In the genomic region with DNA sequence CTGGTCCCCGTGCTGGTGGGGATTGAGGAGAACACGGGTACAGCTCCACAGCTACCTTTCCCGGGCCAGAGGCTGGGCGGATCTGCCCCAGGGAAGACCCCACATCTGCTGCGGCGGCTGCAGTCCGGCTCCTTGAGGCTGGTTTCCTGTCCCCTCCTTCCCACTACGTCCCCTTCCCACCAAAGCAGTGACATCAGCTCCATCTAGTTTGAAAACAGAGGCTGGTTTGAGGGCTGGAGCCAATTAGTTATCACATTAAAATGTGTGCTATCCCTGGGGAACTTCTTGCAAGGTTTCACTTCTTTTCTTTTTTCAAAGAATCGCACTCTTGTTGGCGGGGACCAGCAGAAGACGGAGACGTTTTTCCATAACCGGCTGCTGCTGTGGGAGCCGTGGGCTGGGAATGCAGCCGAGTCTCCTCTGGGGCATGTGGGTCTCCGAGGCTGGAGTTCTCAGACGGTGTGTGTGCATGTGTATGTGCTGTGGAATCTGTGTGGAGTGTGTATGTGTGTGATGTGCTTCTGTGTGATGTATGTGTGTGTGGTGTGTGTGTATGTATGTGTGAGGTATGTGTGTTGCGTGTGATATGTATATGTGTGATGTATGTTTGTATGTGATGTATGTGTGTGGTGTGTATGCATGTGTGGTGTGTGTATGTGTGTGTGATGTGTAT, we compare ENCODE assay signal across 18 cellular contexts. TPM values are rescaled to one million over a fixed set of nuclear protein-coding genes. Genes with fewer than 3 reads are reported as not detected.
DNase-seq lines count a peak whose midpoint lies in the region; ATAC-seq, FAIRE-seq and TF ChIP-seq lines count a peak whose summit lies in the region.
"Had no signal": no experiment of that assay in that cellular context is flagged by ENCODE, and none has a peak within 500 bp of the region (broad histone marks: within the 10 kb centered on the region; RNA-seq: fewer than 3 reads in every experiment).

No MANE protein-coding gene starts in this region.

- peak overlapping the region; percentile 53; the same call in 1 of the 2 replicates for H2BK12ac ChIP-seq in H1 (ENCODE audit: low read depth, low read length)

- no peak overlapping the region for H3K9ac ChIP-seq in H1 (replicated peaks in 1 of 4; ENCODE audit: extremely low read depth in 1 of 4, low read depth in 3 of 4, low read length in 3 of 4)
- H3K9ac ChIP-seq in smooth muscle cell (ENCODE audit: low read depth), result peak overlapping the region; percentile 75

- no peak overlapping the region for H2BK5ac ChIP-seq in H1 (ENCODE audit: low read depth, low read length)

- H3K4me1 ChIP-seq in H1 (replicated peaks in 1 of 4; ENCODE audit: control insufficient read depth in 3 of 4, insufficient read depth in 4 of 4, low read length in 3 of 4) (peaks cover 0 to 3% (median 1%) of the 10 kb centered on the region in 4 experiments; a peak in 4 of 7 replicates), smooth muscle cell (ENCODE audit: low read depth) (no peaks in the 10 kb centered on the region)
- H3K4me1 ChIP-seq: pancreas had no signal

- no peak for TF ChIP-seq RAD21 in H1 (IDR thresholded peaks at IDR 0.05 in 1 of 2, conservative IDR thresholded peaks at IDR 0.05 in 1 of 2; ENCODE audit: low read depth in 2 of 2, low read length in 2 of 2)

- H3K9me3 ChIP-seq in H1 (ENCODE audit: insufficient read depth in 2 of 2, low read depth in 1 of 2, low read length in 1 of 2) (peaks cover 3 to 9% of the 10 kb centered on the region in 2 experiments; a peak in 2 of 4 replicates), smooth muscle cell (replicated peaks; ENCODE audit: low read depth) (no peaks in the 10 kb centered on the region)
- H3K9me3 ChIP-seq: pancreas had no signal

- peaks cover 8% of the 10 kb centered on the region for H3F3A ChIP-seq in smooth muscle cell (ENCODE audit: low read depth)

- no peaks in the 10 kb centered on the region for H3K79me2 ChIP-seq in H1 (ENCODE audit: control insufficient read depth in 1 of 2, insufficient read depth in 2 of 2, low read length in 2 of 2)
- no peaks in the 10 kb centered on the region for H3K79me2 ChIP-seq in smooth muscle cell (ENCODE audit: low read depth)

- H3K4me3 ChIP-seq in H1 (ENCODE audit: extremely low read depth in 1 of 4, insufficient read depth in 2 of 4, low read depth in 3 of 4, low read length in 4 of 4), result no peak overlapping the region
- H3K4me3 ChIP-seq in smooth muscle cell, result no peak overlapping the region
- H3K4me3 ChIP-seq: pancreas had no signal

- H2AK5ac ChIP-seq in H1 (ENCODE audit: low read depth, low read length), result no peak overlapping the region; the same call in 1 of the 2 replicates

- H2AFZ ChIP-seq in H1 (ENCODE audit: low read length) (no peak overlapping the region), smooth muscle cell (ENCODE audit: low read depth) (no peak overlapping the region)

- peak overlapping the region; percentile 100 for H3K56ac ChIP-seq in H1 (replicated peaks; ENCODE audit: insufficient read length, low read depth, low read length)

- H2BK20ac ChIP-seq in H1 (ENCODE audit: low read length), result no peak overlapping the region

- no peaks in the 10 kb centered on the region for H3K79me1 ChIP-seq in H1 (ENCODE audit: low read depth, low read length)

- H4K91ac ChIP-seq in H1 (replicated peaks; ENCODE audit: insufficient read length, low read length), result peak overlapping the region; percentile 25

- no peaks in the 10 kb centered on the region; a peak in 1 of 8 replicates for H3K36me3 ChIP-seq in H1 (ENCODE audit: control insufficient read depth in 2 of 4, insufficient read depth in 4 of 4, low read length in 3 of 4)
- H3K36me3 ChIP-seq in smooth muscle cell (ENCODE audit: low read depth), result no peaks in the 10 kb centered on the region
- H3K36me3 ChIP-seq: pancreas had no signal

- H3K27ac ChIP-seq in H1 (ENCODE audit: low read depth, low read length) (no peak overlapping the region), smooth muscle cell (ENCODE audit: low read depth) (peak overlapping the region; percentile 89)
- H3K27ac ChIP-seq: epithelial cell of prostate, pancreas had no signal

- H3K27me3 ChIP-seq in H1 (replicated peaks in 1 of 4; ENCODE audit: control insufficient read depth in 3 of 4, extremely low read depth in 1 of 4, insufficient read depth in 3 of 4, low read length in 3 of 4), result peaks cover 0 to 3% (median 0%) of the 10 kb centered on the region in 4 experiments; a peak in 2 of 7 replicates
- H3K27me3 ChIP-seq in smooth muscle cell (ENCODE audit: low read depth), result peaks cover 4% of the 10 kb centered on the region
- H3K27me3 ChIP-seq: pancreas had no signal

- POLR2A ChIA-PET in H1 (lab: Charles Lee; ENCODE audit: partially characterized antibody), result interaction anchor here (0.6 kb wide), 1 partner anchor 162 kb away, joined by 3 read pairs; no protein-coding TSS in a partner anchor

- WGBS in H1 (ENCODE audit: extremely low coverage in 1 of 2, insufficient coverage in 1 of 2, insufficient read length in 1 of 2, insufficient replicate concordance in 2 of 2, low coverage in 1 of 2, low lambda C conversion rate in 2 of 2, missing lambda C conversion rate in 1 of 2), 2 experiments, result 92 to 100% methylated on average over 1 to 18 of the region's 18 CpGs
- WGBS in smooth muscle cell (ENCODE audit: low lambda C conversion rate), result 47% methylated on average over 18 of the region's 18 CpGs

- no peak overlapping the region for H4K5ac ChIP-seq in H1 (ENCODE audit: insufficient read length, low read depth, low read length)

- H3K14ac ChIP-seq in H1 (ENCODE audit: insufficient read length), result no peak overlapping the region

- peaks cover 19% of the 10 kb centered on the region for H3K23me2 ChIP-seq in H1 (ENCODE audit: low read depth, low read length)

- CTCF ChIA-PET in H1 (lab: Charles Lee; ENCODE audit: partially characterized antibody), result no interaction called here

- no peak for TF ChIP-seq EP300 in H1 (IDR thresholded peaks at IDR 0.05; ENCODE audit: borderline replicate concordance in 1 of 2, low read depth in 2 of 2, low read length in 2 of 2)

- H3K4me2 ChIP-seq in H1 (ENCODE audit: insufficient read depth in 1 of 2, low read depth in 2 of 2, low read length in 2 of 2) (no peak overlapping the region), smooth muscle cell (peak overlapping the region; percentile 20)

- no peak for TF ChIP-seq POLR2A in H1 (IDR thresholded peaks at IDR 0.05; ENCODE audit: control extremely low read depth in 1 of 2, low read depth in 2 of 2, low read length in 2 of 2)

- H4K20me1 ChIP-seq in H1 (replicated peaks in 1 of 2; ENCODE audit: control insufficient read depth in 1 of 2, insufficient read depth in 2 of 2, low read length in 2 of 2) (peaks cover 0 to 16% of the 10 kb centered on the region in 2 experiments), smooth muscle cell (ENCODE audit: low read depth) (no peaks in the 10 kb centered on the region)

- no peak for ATAC-seq in GM21576 (IDR thresholded peaks at IDR 0.05; ENCODE audit: unreplicated experiment)
- ATAC-seq in HG02610 (IDR thresholded peaks at IDR 0.05; ENCODE audit: unreplicated experiment), result no peak
- ATAC-seq in HG03097 (IDR thresholded peaks at IDR 0.05; ENCODE audit: low FRiP score, unreplicated experiment), result no peak
- ATAC-seq: pancreas had no signal

- H4K8ac ChIP-seq in H1 (ENCODE audit: extremely low read depth, insufficient read depth, low read length), result no peak overlapping the region

- H3K18ac ChIP-seq in H1 (ENCODE audit: extremely low read depth, low read length), result no peak overlapping the region

- no peak for FAIRE-seq in H1 (lab: Jason Lieb, UNC)
- FAIRE-seq: pancreas had no signal

- H3K4ac ChIP-seq in H1 (replicated peaks; ENCODE audit: insufficient read length, low read depth, low read length), result no peak overlapping the region

- H2BK120ac ChIP-seq in H1 (replicated peaks; ENCODE audit: low read depth, low read length), result no peak overlapping the region

- TF ChIP-seq CTCF in H1 (IDR thresholded peaks at IDR 0.05; ENCODE audit: control extremely low read depth in 1 of 3, insufficient read depth in 1 of 3, low read depth in 1 of 3, low read length in 3 of 3), result no peak
- TF ChIP-seq CTCF in smooth muscle cell (IDR thresholded peaks at IDR 0.05; ENCODE audit: borderline replicate concordance, insufficient read depth, poor library complexity, severe bottlenecking), result no peak

- no peak overlapping the region for H2BK15ac ChIP-seq in H1 (ENCODE audit: low read length)

- H3K23ac ChIP-seq in H1 (ENCODE audit: insufficient read length), result no peak overlapping the region

- DNase-seq in NCI-H1092 treated with DMSO at 0.1 percent for 48 hours (lab: John Stamatoyannopoulos, UW), result peak; percentile 44
- no peak for DNase-seq in NCI-H1092 (lab: John Stamatoyannopoulos, UW)
- DNase-seq in NCI-H69 (lab: John Stamatoyannopoulos, UW), result peak; percentile 65
- DNase-seq in H1 (ENCODE audit: low read depth in 1 of 2, low spot score in 2 of 2), result no peak
- no peak for DNase-seq in smooth muscle cell (lab: John Stamatoyannopoulos, UW; ENCODE audit: unreplicated experiment)
- DNase-seq: activated CD4-positive, alpha-beta T cell treated with anti-CD3 and anti-CD28 coated beads, Interleukin-2, amount 10 ng/mL, durations not matched to agents 7 days and 5 days; activated T-cell treated with anti-CD3 and anti-CD28 coated beads, Interleukin-2, amount 50 U/mL, for 24 hours; amniotic stem cell; hippocampal formation; left cardiac atrium; pancreas; SHP77 treated with DMSO at 0.1 percent for 48 hours; T1000 had no signal

TF ChIP-seq in H1, 55 proteins besides CTCF, POLR2A, EP300 and RAD21 (continues in another document):
- TF ChIP-seq BRCA1 (IDR thresholded peaks at IDR 0.05; ENCODE audit: low read depth, low read length), result no peak
- TF ChIP-seq POLR2AphosphoS5 (IDR thresholded peaks at IDR 0.05; ENCODE audit: low read depth, low read length), result no peak
- no peak for TF ChIP-seq CEBPB (IDR thresholded peaks at IDR 0.05; ENCODE audit: low read depth, low read length)
- TF ChIP-seq EGR1 (IDR thresholded peaks at IDR 0.05; ENCODE audit: borderline replicate concordance, low read depth, low read length), result no peak
- TF ChIP-seq RFX5 (IDR thresholded peaks at IDR 0.05; ENCODE audit: borderline replicate concordance, low read depth, low read length), result no peak
- no peak for TF ChIP-seq FOSL1 (IDR thresholded peaks at IDR 0.05; ENCODE audit: insufficient read depth, low read depth, low read length)

RNA-seq across cellular contexts. Expression of a gene that starts 8.9 kb away (rescaled TPM):
- total RNA-seq in H1 (2021; fragmentation: NEBNext Ultra II Directional; extraction: Animal tissue kit (Norgen Biotek cat#: 25700)), result 6.3 TPM in 2 replicates
- polyA plus RNA-seq in H1 (2011; rRNA removed), result 3.5 and 7.3 TPM in 2 replicates
- polyA plus RNA-seq in H1 (2011; cell fraction: cytosol; rRNA removed), result 3.1 TPM
- 12.8 TPM for polyA plus RNA-seq in H1 (2011; cell fraction: nucleus; rRNA removed)
- polyA plus RNA-seq in H1 (2012, experiment 1 of 2), result 7.9 to 9.2 TPM (median 8.4 TPM) in 4 replicates
- polyA plus RNA-seq in H1 (2012, experiment 2 of 2), result 6.9 TPM
- 4.4 TPM for polyA plus RNA-seq in H1 (2013, experiment 1 of 2)
- polyA plus RNA-seq in H1 (2013, experiment 2 of 2), result 5.4 TPM
- polyA minus RNA-seq in H1 (2011; rRNA and poly(A)+ RNA removed), result 10.6 and 11.2 TPM in 2 replicates
- polyA minus RNA-seq in H1 (2011; cell fraction: cytosol; rRNA and poly(A)+ RNA removed), result 4.0 TPM
- polyA minus RNA-seq in H1 (2011; cell fraction: nucleus; rRNA and poly(A)+ RNA removed), result 17.3 TPM
- total RNA-seq in smooth muscle cell, result 8.2 and 8.9 TPM in 2 replicates
- polyA plus RNA-seq in smooth muscle cell, result 13.7 and 23.1 TPM in 2 replicates
- total RNA-seq: A172 had no signal

Comparison
In these comparisons a context has a peak if more than half of its experiments do, and no peak if none do; other contexts are left out.
1. DNase-seq: peak in NCI-H1092 treated with DMSO at 0.1 percent for 48 hours (single experiment) and NCI-H69 (single experiment); none in NCI-H1092 (single experiment), H1 (0 of 2) and smooth muscle cell (single experiment).